In the genomic region with DNA sequence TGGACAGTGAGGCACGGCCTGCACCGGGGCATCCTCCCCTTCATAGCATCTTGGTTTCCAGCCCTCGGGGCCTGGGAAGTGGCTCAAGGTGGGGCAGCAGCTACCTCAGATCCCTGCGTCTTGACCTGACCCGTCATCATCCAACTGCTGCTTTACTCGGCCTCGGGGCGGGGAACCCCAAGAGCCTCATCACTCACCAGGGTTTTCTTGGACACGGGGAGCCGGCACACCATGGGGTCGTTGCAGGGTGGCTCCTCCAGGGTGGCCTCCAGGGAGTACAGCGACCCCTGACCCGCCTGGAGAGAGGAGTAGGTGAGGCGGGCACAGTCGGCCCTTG, we compare ENCODE assay signal across 8 cellular contexts. TPM values are rescaled to one million over a fixed set of nuclear protein-coding genes. Genes with fewer than 3 reads are reported as not detected.
DNase-seq lines count a peak whose midpoint lies in the region; ATAC-seq lines count a peak whose summit lies in the region.

No MANE protein-coding gene starts in this region.

- no peaks in the 10 kb centered on the region for H3K36me3 Mint-ChIP-seq in activated CD4-positive, alpha-beta T cell treated with anti-CD3 and anti-CD28 coated beads for 36 hours (ENCODE audit: low read depth)

- no peaks in the 10 kb centered on the region for H3K27me3 Mint-ChIP-seq in activated CD4-positive, alpha-beta T cell treated with anti-CD3 and anti-CD28 coated beads for 36 hours

- H3K27ac ChIP-seq in angular gyrus (ENCODE audit: low read depth, low read length) = peak overlapping the region; percentile 90
- H3K27ac ChIP-seq in temporal lobe (ENCODE audit: low read depth, low read length) = peak overlapping the region; percentile 87

- peaks cover 3% of the 10 kb centered on the region for H3K4me1 Mint-ChIP-seq in activated CD4-positive, alpha-beta T cell treated with anti-CD3 and anti-CD28 coated beads for 36 hours

- POLR2A ChIA-PET in activated CD4-positive, alpha-beta T cell treated with anti-CD3 and anti-CD28 coated beads for 36 hours (lab: Charles Lee) = no interaction called here

- peak; percentile 21 for ATAC-seq in activated CD4-positive, alpha-beta T cell treated with anti-CD3 and anti-CD28 coated beads for 36 hours
- ATAC-seq in GM18861 (IDR thresholded peaks at IDR 0.05; ENCODE audit: unreplicated experiment) = no peak
- ATAC-seq in GM19035 (IDR thresholded peaks at IDR 0.05; ENCODE audit: unreplicated experiment) = no peak
- no peak for ATAC-seq in HG03460 (IDR thresholded peaks at IDR 0.05; ENCODE audit: unreplicated experiment)

- intact Hi-C loops in activated CD4-positive, alpha-beta T cell treated with anti-CD3 and anti-CD28 coated beads for 36 hours (cut with DNase I, micrococcal nuclease) = no loop called here

- H3K9me3 Mint-ChIP-seq in activated CD4-positive, alpha-beta T cell treated with anti-CD3 and anti-CD28 coated beads for 36 hours (ENCODE audit: low read depth) = no peaks in the 10 kb centered on the region

- CTCF ChIA-PET in activated CD4-positive, alpha-beta T cell treated with anti-CD3 and anti-CD28 coated beads for 36 hours (lab: Charles Lee) = interaction anchor here (0.7 to 3.6 kb wide), 2 partner anchors 12 to 110 kb away, joined by 3 to 26 read pairs; a partner anchor contains a TSS

- no peak for DNase-seq in activated CD4-positive, alpha-beta T cell treated with anti-CD3 and anti-CD28 coated beads for 36 hours
- no peak for DNase-seq in activated CD4-positive, alpha-beta T cell treated with anti-CD3 and anti-CD28 coated beads, Interleukin-2, amount 50 U/mL, for 4 hours
- peak; percentile 48 for DNase-seq in islet precursor cell

- H3K4me3 Mint-ChIP-seq in activated CD4-positive, alpha-beta T cell treated with anti-CD3 and anti-CD28 coated beads for 36 hours = peak overlapping the region; percentile 62

- H3K27ac Mint-ChIP-seq in activated CD4-positive, alpha-beta T cell treated with anti-CD3 and anti-CD28 coated beads for 36 hours = no peak overlapping the region

RNA-seq across cellular contexts. Expression of a gene that starts 0.7 kb away (rescaled TPM):
- 1 to 10 TPM; 1.3 to 2.0 TPM for total RNA-seq in activated CD4-positive, alpha-beta T cell treated with anti-CD3 and anti-CD28 coated beads for 36 hours
- total RNA-seq in temporal lobe = 46.2 TPM

RNA-seq across cellular contexts. Expression of a gene that starts 21.1 kb away (rescaled TPM):
- under 1 TPM; 0.26 to 0.27 TPM for total RNA-seq in activated CD4-positive, alpha-beta T cell treated with anti-CD3 and anti-CD28 coated beads for 36 hours
- not detected for total RNA-seq in temporal lobe

RNA-seq across cellular contexts. Expression of a gene that starts 21.9 kb away (rescaled TPM):
- 10 to 100 TPM in 1 of 2 experiments, 1 to 10 TPM in 1; 9.7 to 11.3 TPM for total RNA-seq in activated CD4-positive, alpha-beta T cell treated with anti-CD3 and anti-CD28 coated beads for 36 hours
- 4.4 TPM for total RNA-seq in temporal lobe

RNA-seq across cellular contexts. Expression of a gene that starts 25.1 kb away (rescaled TPM):
- under 1 TPM; 0.09 to 0.14 TPM for total RNA-seq in activated CD4-positive, alpha-beta T cell treated with anti-CD3 and anti-CD28 coated beads for 36 hours
- 0.25 TPM for total RNA-seq in temporal lobe

RNA-seq across cellular contexts. Expression of a gene that starts 25.2 kb away (rescaled TPM):
- total RNA-seq in activated CD4-positive, alpha-beta T cell treated with anti-CD3 and anti-CD28 coated beads for 36 hours = 10 to 100 TPM; 16.3 to 24.0 TPM
- 13.5 TPM for total RNA-seq in temporal lobe

Comparison
In these comparisons a context has a peak if more than half of its experiments do, and no peak if none do; other contexts are left out.
1. RNA of a gene that starts 0.7 kb away (total RNA-seq): 46.2 TPM in temporal lobe (single experiment); 1.3 to 2.0 TPM in activated CD4-positive, alpha-beta T cell treated with anti-CD3 and anti-CD28 coated beads for 36 hours; every median in the first group is over 10 times any median in the second.